ENCODE assay signal across 1 cellular context in the genomic region with DNA sequence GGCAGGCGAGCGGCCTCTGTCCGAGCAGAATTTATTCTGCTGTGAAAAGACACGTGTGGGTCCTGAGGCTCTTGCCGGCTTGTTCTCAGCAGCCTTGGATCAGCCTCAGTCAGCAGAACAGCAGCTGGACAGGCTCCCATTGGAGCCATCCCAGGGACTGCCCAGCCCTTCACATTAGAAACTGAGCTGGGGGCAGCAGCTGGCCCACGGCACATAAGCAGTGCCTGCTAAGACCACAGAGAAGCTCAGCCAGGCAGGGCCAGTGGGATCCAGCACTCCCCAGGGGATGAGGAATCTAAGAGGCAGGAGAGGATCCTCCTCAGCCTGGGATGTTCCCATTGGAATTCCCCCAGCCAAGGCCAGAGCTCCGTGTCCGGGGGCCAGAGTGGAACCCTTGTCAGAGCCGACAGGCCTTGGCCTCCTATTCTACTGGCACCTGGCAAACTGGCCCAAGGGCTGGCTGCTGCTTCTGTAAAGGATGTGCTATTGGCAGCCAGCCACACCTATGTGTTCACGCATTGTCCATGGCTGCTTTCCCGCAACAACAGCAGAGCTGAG.
TF ChIP-seq lines count a peak whose summit lies in the region.

No MANE protein-coding gene starts in this region.

TF ChIP-seq in SK-N-SH, 30 proteins besides CTCF, POLR2A, EP300 and RAD21 (continued from another document):
- TF ChIP-seq, protein P1, sequence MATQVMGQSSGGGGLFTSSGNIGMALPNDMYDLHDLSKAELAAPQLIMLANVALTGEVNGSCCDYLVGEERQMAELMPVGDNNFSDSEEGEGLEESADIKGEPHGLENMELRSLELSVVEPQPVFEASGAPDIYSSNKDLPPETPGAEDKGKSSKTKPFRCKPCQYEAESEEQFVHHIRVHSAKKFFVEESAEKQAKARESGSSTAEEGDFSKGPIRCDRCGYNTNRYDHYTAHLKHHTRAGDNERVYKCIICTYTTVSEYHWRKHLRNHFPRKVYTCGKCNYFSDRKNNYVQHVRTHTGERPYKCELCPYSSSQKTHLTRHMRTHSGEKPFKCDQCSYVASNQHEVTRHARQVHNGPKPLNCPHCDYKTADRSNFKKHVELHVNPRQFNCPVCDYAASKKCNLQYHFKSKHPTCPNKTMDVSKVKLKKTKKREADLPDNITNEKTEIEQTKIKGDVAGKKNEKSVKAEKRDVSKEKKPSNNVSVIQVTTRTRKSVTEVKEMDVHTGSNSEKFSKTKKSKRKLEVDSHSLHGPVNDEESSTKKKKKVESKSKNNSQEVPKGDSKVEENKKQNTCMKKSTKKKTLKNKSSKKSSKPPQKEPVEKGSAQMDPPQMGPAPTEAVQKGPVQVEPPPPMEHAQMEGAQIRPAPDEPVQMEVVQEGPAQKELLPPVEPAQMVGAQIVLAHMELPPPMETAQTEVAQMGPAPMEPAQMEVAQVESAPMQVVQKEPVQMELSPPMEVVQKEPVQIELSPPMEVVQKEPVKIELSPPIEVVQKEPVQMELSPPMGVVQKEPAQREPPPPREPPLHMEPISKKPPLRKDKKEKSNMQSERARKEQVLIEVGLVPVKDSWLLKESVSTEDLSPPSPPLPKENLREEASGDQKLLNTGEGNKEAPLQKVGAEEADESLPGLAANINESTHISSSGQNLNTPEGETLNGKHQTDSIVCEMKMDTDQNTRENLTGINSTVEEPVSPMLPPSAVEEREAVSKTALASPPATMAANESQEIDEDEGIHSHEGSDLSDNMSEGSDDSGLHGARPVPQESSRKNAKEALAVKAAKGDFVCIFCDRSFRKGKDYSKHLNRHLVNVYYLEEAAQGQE (IDR thresholded peaks at IDR 0.05; ENCODE audit: low read depth, low read length): no peak
- no peak for TF ChIP-seq RXRA (IDR thresholded peaks at IDR 0.05; ENCODE audit: borderline replicate concordance, low read depth)
- TF ChIP-seq, protein P2, sequence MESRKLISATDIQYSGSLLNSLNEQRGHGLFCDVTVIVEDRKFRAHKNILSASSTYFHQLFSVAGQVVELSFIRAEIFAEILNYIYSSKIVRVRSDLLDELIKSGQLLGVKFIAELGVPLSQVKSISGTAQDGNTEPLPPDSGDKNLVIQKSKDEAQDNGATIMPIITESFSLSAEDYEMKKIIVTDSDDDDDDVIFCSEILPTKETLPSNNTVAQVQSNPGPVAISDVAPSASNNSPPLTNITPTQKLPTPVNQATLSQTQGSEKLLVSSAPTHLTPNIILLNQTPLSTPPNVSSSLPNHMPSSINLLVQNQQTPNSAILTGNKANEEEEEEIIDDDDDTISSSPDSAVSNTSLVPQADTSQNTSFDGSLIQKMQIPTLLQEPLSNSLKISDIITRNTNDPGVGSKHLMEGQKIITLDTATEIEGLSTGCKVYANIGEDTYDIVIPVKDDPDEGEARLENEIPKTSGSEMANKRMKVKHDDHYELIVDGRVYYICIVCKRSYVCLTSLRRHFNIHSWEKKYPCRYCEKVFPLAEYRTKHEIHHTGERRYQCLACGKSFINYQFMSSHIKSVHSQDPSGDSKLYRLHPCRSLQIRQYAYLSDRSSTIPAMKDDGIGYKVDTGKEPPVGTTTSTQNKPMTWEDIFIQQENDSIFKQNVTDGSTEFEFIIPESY (IDR thresholded peaks at IDR 0.05; ENCODE audit: borderline replicate concordance, low read depth): no peak
- no peak for TF ChIP-seq NFIC (IDR thresholded peaks at IDR 0.05; ENCODE audit: borderline replicate concordance)
TF ChIP-seq in SK-N-SH: peak in this region for 0.
